8 cellular contexts compared by ENCODE assay signal in the genomic region with DNA sequence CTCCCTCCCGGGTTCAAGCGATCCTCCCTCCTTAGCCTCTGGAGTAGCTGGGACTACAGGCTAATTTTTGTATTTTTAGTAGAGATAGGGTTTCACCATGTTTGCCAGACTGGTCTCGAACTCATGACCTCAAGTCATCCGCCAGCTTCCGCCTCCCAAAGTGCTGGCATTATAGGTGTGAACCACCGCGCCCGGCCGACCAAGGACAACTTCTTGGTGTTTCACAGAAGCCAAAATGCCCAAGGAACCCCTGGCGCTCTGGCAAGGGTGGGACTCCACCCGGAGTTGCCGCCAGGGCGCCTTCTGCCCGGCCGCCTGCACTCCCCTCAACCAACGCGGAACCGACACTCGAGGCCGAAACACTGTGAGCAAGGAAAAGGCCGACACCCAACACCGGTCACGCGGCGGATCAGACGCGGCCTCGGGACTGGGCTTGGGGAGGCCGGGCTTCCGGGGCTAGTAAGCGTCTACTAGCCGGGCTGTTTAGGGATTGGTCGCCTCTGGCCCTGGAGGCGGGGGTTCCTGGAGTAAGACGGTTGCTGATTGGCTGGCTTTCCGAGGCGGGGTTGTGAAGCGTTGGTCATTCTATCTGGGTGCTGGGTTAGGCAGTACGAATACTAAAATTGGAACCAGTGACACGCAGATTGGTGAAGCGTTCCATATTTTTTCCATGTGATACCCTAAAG. TPM values are rescaled to one million over a fixed set of nuclear protein-coding genes. Genes with fewer than 3 reads are reported as not detected.
DNase-seq lines count a peak whose midpoint lies in the region; ATAC-seq and TF ChIP-seq lines count a peak whose summit lies in the region.

No MANE protein-coding gene starts in this region.

- H3K27me3 Mint-ChIP-seq in endodermal cell (ENCODE audit: insufficient read depth) = no peaks in the 10 kb centered on the region

- H3K4me1 ChIP-seq in HCT116 (ENCODE audit: control insufficient read depth in 1 of 2, insufficient read depth in 2 of 2, low read length in 2 of 2) = peaks cover 20 to 38% of the 10 kb centered on the region in 2 experiments
- H3K4me1 ChIP-seq in endodermal cell (ENCODE audit: control insufficient read depth, insufficient read depth, low read length) = no peaks in the 10 kb centered on the region

- TSS peak; percentile 78 for BruUV-seq in HCT116 (replicated peaks; lab: Mats Ljungman, UMichigan)

- no peaks in the 10 kb centered on the region for H3K9me3 ChIP-seq in HCT116 (ENCODE audit: control insufficient read depth in 1 of 2, insufficient read depth in 1 of 2, low read depth in 1 of 2, low read length in 2 of 2)
- no peaks in the 10 kb centered on the region for H3K9me3 ChIP-seq in endodermal cell (ENCODE audit: control insufficient read depth, low read length)

- H3K9ac ChIP-seq in HCT116 (ENCODE audit: low read length) (peak overlapping the region; percentile 69), endodermal cell (ENCODE audit: extremely low read depth, low read length, poor library complexity, severe bottlenecking) (no peak overlapping the region)

- no peaks in the 10 kb centered on the region for H3K79me2 ChIP-seq in HCT116 (ENCODE audit: insufficient read depth, low read length)

- H3K4me3 ChIP-seq in HCT116 (replicated peaks in 1 of 2; ENCODE audit: low read depth in 1 of 2, low read length in 2 of 2) (peak overlapping the region; percentile 28 to 59), endodermal cell (ENCODE audit: low read length) (peak overlapping the region; percentile 3)

- no peaks in the 10 kb centered on the region for H3K9me2 ChIP-seq in HCT116 (ENCODE audit: insufficient read depth)

- 42 to 55% methylated on average over 30 to 41 of the region's 41 CpGs for WGBS in endodermal cell (ENCODE audit: insufficient coverage in 1 of 2, insufficient read length in 1 of 2), 2 experiments

- DNase-seq in Daoy (ENCODE audit: low read depth) (peak; percentile 87), HCT116 (ENCODE audit: low read depth, low spot score) (peak; percentile 96), NCI-H2227 treated with DMSO at 0.1 percent for 48 hours (lab: John Stamatoyannopoulos, UW) (peak; percentile 5), endodermal cell (peak; percentile 98), medulla oblongata (ENCODE audit: extremely low spot score) (peak; percentile 99), SKM-1 treated with dmso at 0.1 percent for 144 hours (lab: John Stamatoyannopoulos, UW; ENCODE audit: unreplicated experiment) (no peak)
- DNase-seq in activated CD8-positive, alpha-beta memory T cell treated with anti-CD3 and anti-CD28 coated beads, Interleukin-2, amount 50 U/mL, for 4 hours = peak; percentile 81
- DNase-seq in stimulated activated CD4-positive, alpha-beta T cell treated with anti-CD3 and anti-CD28 coated beads, TNF-alpha, amount 100 ng/mL, for 24 hours (ENCODE audit: low read depth in 3 of 3) = peak; percentile 70 to 86 (median 79)

- H3K9me3 Mint-ChIP-seq in endodermal cell = no peaks in the 10 kb centered on the region

- peak overlapping the region; percentile 58 for H3K27ac ChIP-seq in HCT116 (ENCODE audit: low read depth, low read length)
- no peak overlapping the region for H3K27ac ChIP-seq in endodermal cell (ENCODE audit: low read depth, low read length)

- intact Hi-C loops in HCT116 (cut with micrococcal nuclease) = no loop called here

- H3K4me2 ChIP-seq in HCT116 (ENCODE audit: low read length) = peak overlapping the region; percentile 92

- CTCF ChIA-PET in HCT116 (lab: Charles Lee) = no interaction called here

- H3K27ac Mint-ChIP-seq in endodermal cell = peak overlapping the region; percentile 90

- peak overlapping the region; percentile 77 for H2AFZ ChIP-seq in HCT116 (ENCODE audit: low read depth, low read length, poor library complexity, severe bottlenecking)

- POLR2A ChIA-PET in HCT116 (lab: Charles Lee) = interaction anchor here (0.8 to 2.1 kb wide), 2 partner anchors 23 to 36 kb away, joined by 3 to 6 read pairs; a partner anchor contains a TSS

- H3K36me3 Mint-ChIP-seq in endodermal cell (ENCODE audit: low read depth) = no peaks in the 10 kb centered on the region

- H3K4me3 Mint-ChIP-seq in endodermal cell = peak overlapping the region; percentile 61

- no peaks in the 10 kb centered on the region for H3K27me3 ChIP-seq in HCT116 (ENCODE audit: insufficient read depth, low read length)
- H3K27me3 ChIP-seq in endodermal cell (ENCODE audit: control insufficient read depth, insufficient read depth, low read length, poor library complexity, severe bottlenecking) = no peaks in the 10 kb centered on the region

- H3K4me1 Mint-ChIP-seq in endodermal cell = no peaks in the 10 kb centered on the region

- RAD21 ChIA-PET in HCT116 (lab: Charles Lee; ENCODE audit: low non-redundant PET in 1 of 2, low total read pairs in 2 of 2, uncharacterized antibody in 2 of 2, unreplicated experiment in 2 of 2) = no interaction called here

- no peaks in the 10 kb centered on the region for H4K20me1 ChIP-seq in HCT116 (ENCODE audit: insufficient read depth)

- TF ChIP-seq RAD21 in HCT116 (IDR thresholded peaks at IDR 0.05; ENCODE audit: low read depth) = no peak

- TF ChIP-seq POLR2A in HCT116 (IDR thresholded peaks at IDR 0.05; ENCODE audit: borderline replicate concordance, extremely low read depth, insufficient read depth, insufficient read length) = peak; percentile 54

- ATAC-seq in HCT116 = peak; percentile 98

- TF ChIP-seq CTCF in HCT116 (IDR thresholded peaks at IDR 0.05 in 2 of 3, conservative IDR thresholded peaks at IDR 0.05 in 1 of 3; ENCODE audit: borderline replicate concordance in 1 of 3, insufficient read depth in 1 of 3, low read depth in 2 of 3, low read length in 2 of 3) (no peak), endodermal cell (conservative IDR thresholded peaks at IDR 0.05) (peak; percentile 49)

- no peaks in the 10 kb centered on the region for H3K36me3 ChIP-seq in HCT116 (ENCODE audit: control insufficient read depth in 1 of 2, insufficient read depth in 2 of 2, low read length in 2 of 2)
- no peaks in the 10 kb centered on the region for H3K36me3 ChIP-seq in endodermal cell (ENCODE audit: control insufficient read depth, insufficient read depth, low read length)

TF ChIP-seq in HCT116, 20 proteins besides CTCF, POLR2A, EP300 and RAD21:
- no peak for TF ChIP-seq EZH2phosphoT487 (IDR thresholded peaks at IDR 0.05; ENCODE audit: borderline replicate concordance)
- no peak for TF ChIP-seq SIN3A (IDR thresholded peaks at IDR 0.05; ENCODE audit: low read depth)
- no peak for TF ChIP-seq CEBPB (IDR thresholded peaks at IDR 0.05; ENCODE audit: low read depth)
- TF ChIP-seq FOSL1 (IDR thresholded peaks at IDR 0.05; ENCODE audit: low read depth) = no peak
- TF ChIP-seq ZFX (IDR thresholded peaks at IDR 0.05) = peak; percentile 49; the same call in 1 of the 2 replicates
- peak; percentile 95 for TF ChIP-seq TCF7L2 (IDR thresholded peaks at IDR 0.05; ENCODE audit: borderline replicate concordance, extremely low read depth, insufficient read depth, insufficient read length)
- TF ChIP-seq SP1 (IDR thresholded peaks at IDR 0.05; ENCODE audit: low read depth) = peak; percentile 89
- peak; percentile 45; the same call in 1 of the 2 replicates for TF ChIP-seq CBX3 (IDR thresholded peaks at IDR 0.05; ENCODE audit: low read depth)
- TF ChIP-seq POLR2AphosphoS5 (IDR thresholded peaks at IDR 0.05; ENCODE audit: low read depth, low read length) = peak; percentile 81
- TF ChIP-seq, protein P1, sequence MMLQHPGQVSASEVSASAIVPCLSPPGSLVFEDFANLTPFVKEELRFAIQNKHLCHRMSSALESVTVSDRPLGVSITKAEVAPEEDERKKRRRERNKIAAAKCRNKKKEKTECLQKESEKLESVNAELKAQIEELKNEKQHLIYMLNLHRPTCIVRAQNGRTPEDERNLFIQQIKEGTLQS (IDR thresholded peaks at IDR 0.05) = no peak
- no peak for TF ChIP-seq EGR1 (IDR thresholded peaks at IDR 0.05; ENCODE audit: low read depth)
- TF ChIP-seq SRF (IDR thresholded peaks at IDR 0.05; ENCODE audit: low read depth) = no peak
- TF ChIP-seq, protein P2, sequence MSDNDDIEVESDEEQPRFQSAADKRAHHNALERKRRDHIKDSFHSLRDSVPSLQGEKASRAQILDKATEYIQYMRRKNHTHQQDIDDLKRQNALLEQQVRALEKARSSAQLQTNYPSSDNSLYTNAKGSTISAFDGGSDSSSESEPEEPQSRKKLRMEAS (IDR thresholded peaks at IDR 0.05) = peak; percentile 95
- no peak for TF ChIP-seq YY1 (IDR thresholded peaks at IDR 0.05; ENCODE audit: extremely low read depth, insufficient replicate concordance, low read depth, low read length)
- no peak; the same call in 1 of the 2 replicates for TF ChIP-seq ELF1 (IDR thresholded peaks at IDR 0.05; ENCODE audit: borderline replicate concordance, low read depth)

RNA-seq across cellular contexts. Expression of a gene that starts 7.7 kb away (rescaled TPM):
- total RNA-seq in Daoy (2014; rRNA removed; shearing (Covaris generic)) = not detected in 2 replicates
- total RNA-seq in HCT116 (2021; ENCODE audit: unreplicated experiment) (0.22 TPM), endodermal cell (under 1 TPM; 0.20 to 0.44 TPM)
- 1.00 and 1.0 TPM in 2 replicates for polyA plus RNA-seq in HCT116 (2012)
- polyA plus RNA-seq in endodermal cell (2013, experiment 1 of 2) = 0.14 TPM
- 0.21 TPM for polyA plus RNA-seq in endodermal cell (2013, experiment 2 of 2)

RNA-seq across cellular contexts. Expression of a gene that starts 16.3 kb away (rescaled TPM):
- total RNA-seq in Daoy (2014; rRNA removed; shearing (Covaris generic)) = 17.4 and 31.4 TPM in 2 replicates
- total RNA-seq in HCT116 (2021; ENCODE audit: unreplicated experiment) = 21.8 TPM
- polyA plus RNA-seq in HCT116 (2012) = 21.7 and 21.9 TPM in 2 replicates
- total RNA-seq in endodermal cell = 10 to 100 TPM; 15.2 to 18.7 TPM
- polyA plus RNA-seq in endodermal cell (2013, experiment 1 of 2) = 8.2 TPM
- 7.1 TPM for polyA plus RNA-seq in endodermal cell (2013, experiment 2 of 2)

RNA-seq across cellular contexts. Expression of a gene that starts 16.8 kb away (rescaled TPM):
- 0.06 TPM in 1 of 2 replicates, not detected in the other for total RNA-seq in Daoy (2014; rRNA removed; shearing (Covaris generic))
- total RNA-seq in HCT116 (2021; ENCODE audit: unreplicated experiment) = not detected
- 0.03 TPM in 1 of 2 replicates, not detected in the other for polyA plus RNA-seq in HCT116 (2012)
- not detected for total RNA-seq in endodermal cell
- not detected for polyA plus RNA-seq in endodermal cell (2013, experiment 1 of 2)
- polyA plus RNA-seq in endodermal cell (2013, experiment 2 of 2) = not detected

RNA-seq across cellular contexts. Expression of a gene that starts 36.0 kb away (rescaled TPM):
- total RNA-seq in Daoy (2014; rRNA removed; shearing (Covaris generic)) = 5.3 and 18.9 TPM in 2 replicates
- total RNA-seq in HCT116 (2021; ENCODE audit: unreplicated experiment) (12.0 TPM), endodermal cell (10 to 100 TPM; 15.7 to 16.7 TPM)
- polyA plus RNA-seq in HCT116 (2012) = 16.3 and 18.4 TPM in 2 replicates
- polyA plus RNA-seq in endodermal cell (2013, experiment 1 of 2) = 19.2 TPM
- polyA plus RNA-seq in endodermal cell (2013, experiment 2 of 2) = 15.7 TPM
